Comparison of ENCODE assay signal across 10 cellular contexts in the genomic region with DNA sequence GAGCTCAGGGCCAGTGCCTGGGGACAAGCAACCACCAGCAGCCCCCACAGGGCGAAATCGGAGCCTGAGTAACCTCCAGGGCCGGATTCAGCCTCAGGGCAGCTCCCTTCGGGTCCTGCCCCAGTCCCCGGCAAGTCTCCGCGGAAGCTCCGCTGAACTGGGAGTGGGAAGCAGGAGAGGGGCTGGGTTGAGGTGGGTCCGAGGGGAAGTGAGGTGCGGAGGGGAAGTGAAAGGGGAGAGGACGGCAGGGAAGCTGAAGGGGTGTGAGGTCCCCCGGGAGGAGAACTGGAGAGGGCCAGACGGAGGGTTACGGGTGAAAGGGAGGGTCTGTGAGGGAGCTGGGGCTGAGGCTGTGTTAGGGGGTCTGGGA. TPM values are rescaled to one million over a fixed set of nuclear protein-coding genes. Genes with fewer than 3 reads are reported as not detected.
A peak's percentile ranks its signal among the peaks of the same experiment; 100 is the strongest.
DNase-seq lines count a peak whose midpoint lies in the region; ATAC-seq, FAIRE-seq and TF ChIP-seq lines count a peak whose summit lies in the region.
"Had no signal": no experiment of that assay in that cellular context is flagged by ENCODE, and none has a peak within 500 bp of the region (broad histone marks: within the 10 kb centered on the region; RNA-seq: fewer than 3 reads in every experiment).

No MANE protein-coding gene starts in this region.

- H3K27me3 ChIP-seq in ascending aorta (peaks cover 15% of the 10 kb centered on the region), tibial nerve (peaks cover 0 to 21% of the 10 kb centered on the region in 2 donors)

- WGBS in tibial nerve, 2 donors: 8 to 11% methylated on average over 14 of the region's 14 CpGs

- H3K4me3 Mint-ChIP-seq in activated naive CD4-positive, alpha-beta T cell treated with anti-CD3 and anti-CD28 coated beads for 36 hours: peak overlapping the region; percentile 21
- peak overlapping the region; percentile 83 for H3K4me3 Mint-ChIP-seq in memory B cell

- no peak for TF ChIP-seq POLR2A in tibial nerve (IDR thresholded peaks at IDR 0.05)
- no peak for TF ChIP-seq POLR2A in H54 (IDR thresholded peaks at IDR 0.05; ENCODE audit: low read depth, low read length)

- in situ Hi-C loops in ACHN (cut with HindIII; ENCODE audit: low pct_ligation_motif_present, low pct_unique_long_range_greater_than_20kb, low sequenced_read_pairs): no loop called here

- H3K27ac Mint-ChIP-seq in activated naive CD4-positive, alpha-beta T cell treated with anti-CD3 and anti-CD28 coated beads for 36 hours: no peak overlapping the region
- H3K27ac Mint-ChIP-seq in memory B cell: peak overlapping the region; percentile 39
- H3K27ac Mint-ChIP-seq: CD4-positive, CD25-positive, alpha-beta regulatory T cell had no signal

- FAIRE-seq in H54 (lab: Jason Lieb, UNC): no peak
- FAIRE-seq: islet of Langerhans had no signal

- no peak for DNase-seq in activated naive CD4-positive, alpha-beta T cell treated with anti-CD3 and anti-CD28 coated beads for 36 hours
- no peak for DNase-seq in activated naive CD4-positive, alpha-beta T cell (lab: John Stamatoyannopoulos, UW)
- DNase-seq in ascending aorta (ENCODE audit: low spot score in 2 of 2): no peak
- peak in 1 of 2 donors; percentile 14 for DNase-seq in memory B cell (ENCODE audit: low spot score in 2 of 2)
- DNase-seq in tibial nerve (ENCODE audit: low spot score in 2 of 2): no peak
- DNase-seq in H54 (ENCODE audit: insufficient read length, low spot score): no peak
- DNase-seq in stimulated activated CD4-positive, alpha-beta T cell treated with anti-CD3 and anti-CD28 coated beads, Interleukin-4, amount 100 ng/mL, for 4 hours: no peak
- DNase-seq in ACHN: no peak

- TF ChIP-seq EP300 in tibial nerve (IDR thresholded peaks at IDR 0.05): no peak

- TF ChIP-seq CTCF in ascending aorta (IDR thresholded peaks at IDR 0.05) (no peak), tibial nerve (IDR thresholded peaks at IDR 0.05) (no peak)

- peak overlapping the region; percentile 46 to 57 for H3K4me3 ChIP-seq in ascending aorta
- peak overlapping the region; percentile 39 to 51 (median 46) for H3K4me3 ChIP-seq in tibial nerve

- H3K36me3 Mint-ChIP-seq in activated naive CD4-positive, alpha-beta T cell treated with anti-CD3 and anti-CD28 coated beads for 36 hours (ENCODE audit: low read depth): no peaks in the 10 kb centered on the region
- H3K36me3 Mint-ChIP-seq in memory B cell: no peaks in the 10 kb centered on the region
- H3K36me3 Mint-ChIP-seq: CD4-positive, CD25-positive, alpha-beta regulatory T cell had no signal

- H3K4me1 ChIP-seq in ascending aorta (peaks cover 4 to 7% of the 10 kb centered on the region in 2 donors), tibial nerve (peaks cover 0 to 23% (median 15%) of the 10 kb centered on the region in 4 donors)

- no peak for ATAC-seq in memory B cell (ENCODE audit: low read depth)

- CTCF ChIA-PET in activated naive CD4-positive, alpha-beta T cell treated with anti-CD3 and anti-CD28 coated beads for 36 hours (lab: Charles Lee): interaction anchor here (1.0 to 1.3 kb wide), 2 partner anchors 8 to 119 kb away, joined by 3 to 4 read pairs; no protein-coding TSS in a partner anchor

- H3K9me3 ChIP-seq in ascending aorta (no peaks in the 10 kb centered on the region), tibial nerve (no peaks in the 10 kb centered on the region)

- intact Hi-C loops in activated naive CD4-positive, alpha-beta T cell treated with anti-CD3 and anti-CD28 coated beads for 36 hours (cut with micrococcal nuclease): no loop called here
- intact Hi-C loops in ascending aorta (cut with DNase I): no loop called here

- no peaks in the 10 kb centered on the region for H3K9me3 Mint-ChIP-seq in activated naive CD4-positive, alpha-beta T cell treated with anti-CD3 and anti-CD28 coated beads for 36 hours
- no peaks in the 10 kb centered on the region for H3K9me3 Mint-ChIP-seq in memory B cell
- H3K9me3 Mint-ChIP-seq: CD4-positive, CD25-positive, alpha-beta regulatory T cell had no signal

- peaks cover 41% of the 10 kb centered on the region for H3K27me3 Mint-ChIP-seq in activated naive CD4-positive, alpha-beta T cell treated with anti-CD3 and anti-CD28 coated beads for 36 hours (ENCODE audit: low read depth)
- H3K27me3 Mint-ChIP-seq in memory B cell: peaks cover 16% of the 10 kb centered on the region

- H3K4me1 Mint-ChIP-seq in activated naive CD4-positive, alpha-beta T cell treated with anti-CD3 and anti-CD28 coated beads for 36 hours (ENCODE audit: low read depth): peaks cover 10% of the 10 kb centered on the region
- peaks cover 21% of the 10 kb centered on the region for H3K4me1 Mint-ChIP-seq in memory B cell

- H3K36me3 ChIP-seq in ascending aorta (no peaks in the 10 kb centered on the region), tibial nerve (no peaks in the 10 kb centered on the region)

- H3K27ac ChIP-seq in ascending aorta (no peak overlapping the region), tibial nerve (peak overlapping the region in 3 of 4 donors; percentile 32 to 79 (median 49))

RNA-seq across cellular contexts. Expression of a gene that starts 0.6 kb away (rescaled TPM):
- not detected for total RNA-seq in activated naive CD4-positive, alpha-beta T cell treated with anti-CD3 and anti-CD28 coated beads for 36 hours
- 0.21 TPM for total RNA-seq in ascending aorta
- 10 to 100 TPM in 1 of 4 donors, 1 to 10 TPM in 3; 2.4 to 12.2 (median 6.3) TPM for total RNA-seq in tibial nerve
- total RNA-seq: CD4-positive, CD25-positive, alpha-beta regulatory T cell had no signal

Comparison
In these comparisons a context has a peak if more than half of its experiments do, and no peak if none do; other contexts are left out.
1. H3K27ac ChIP-seq: peak in tibial nerve (3 of 4); none in ascending aorta (0 of 2).